Comparison of ENCODE assay signal across 28 cellular contexts in the genomic region with DNA sequence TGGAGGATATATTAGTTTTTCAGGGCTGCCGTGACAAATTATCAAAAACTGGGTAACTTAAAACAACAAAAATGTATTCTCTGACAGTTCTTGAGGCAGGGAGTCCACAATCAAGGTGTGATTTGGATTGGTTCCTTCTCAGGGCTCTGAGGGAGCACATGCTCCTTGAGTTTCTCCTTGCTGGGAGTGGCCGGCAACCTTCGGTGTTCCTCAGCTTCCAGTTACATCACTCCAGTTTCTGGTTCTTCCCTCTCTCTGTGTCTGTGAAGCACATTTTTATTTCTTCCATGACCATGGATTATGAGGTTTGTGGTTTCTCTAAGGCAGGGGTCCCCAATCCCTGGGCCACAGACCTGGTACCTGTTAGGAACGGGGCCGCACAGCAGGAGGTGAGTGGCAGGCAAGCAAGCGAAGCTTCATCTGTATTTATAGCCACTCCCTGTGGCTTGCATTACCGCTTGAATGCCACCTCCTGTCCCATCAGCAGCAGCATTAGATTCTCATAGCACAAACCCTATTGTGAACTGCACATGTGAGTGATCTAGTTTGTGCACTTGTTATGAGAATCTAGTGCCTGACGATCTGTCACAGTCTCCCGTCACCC. TPM values are rescaled to one million over a fixed set of nuclear protein-coding genes. Genes with fewer than 3 reads are reported as not detected.
A peak's percentile ranks its signal among the peaks of the same experiment; 100 is the strongest.
DNase-seq lines count a peak whose midpoint lies in the region; ATAC-seq and TF ChIP-seq lines count a peak whose summit lies in the region.
"Had no signal": no experiment of that assay in that cellular context is flagged by ENCODE, and none has a peak within 500 bp of the region (broad histone marks: within the 10 kb centered on the region; RNA-seq: fewer than 3 reads in every experiment).

No MANE protein-coding gene starts in this region.

- H3K4me3 Mint-ChIP-seq in activated CD4-positive, alpha-beta T cell treated with anti-CD3 and anti-CD28 coated beads, Interleukin-2, amount 10 ng/mL, durations not matched to agents 24 days and 14 days: no peak overlapping the region
- no peak overlapping the region for H3K4me3 Mint-ChIP-seq in WTC11
- H3K4me3 Mint-ChIP-seq: activated naive CD4-positive, alpha-beta T cell treated with anti-CD3 and anti-CD28 coated beads for 36 hours; activated T-cell treated with anti-CD3 and anti-CD28 coated beads, Interleukin-2, amount 50 U/mL, for 72 hours; natural killer cell treated with Interleukin-12 subunit alpha and Interleukin-12 subunit beta and Interleukin-15 and Interleukin-18, amount 100 ng/mL, for 72 hours; T-cell had no signal

- H3K9me3 Mint-ChIP-seq in activated CD4-positive, alpha-beta T cell treated with anti-CD3 and anti-CD28 coated beads, Interleukin-2, amount 10 ng/mL, durations not matched to agents 24 days and 14 days: peaks cover 3% of the 10 kb centered on the region
- no peaks in the 10 kb centered on the region for H3K9me3 Mint-ChIP-seq in WTC11
- H3K9me3 Mint-ChIP-seq: activated naive CD4-positive, alpha-beta T cell treated with anti-CD3 and anti-CD28 coated beads for 36 hours; activated T-cell treated with anti-CD3 and anti-CD28 coated beads, Interleukin-2, amount 50 U/mL, for 72 hours; natural killer cell treated with Interleukin-12 subunit alpha and Interleukin-12 subunit beta and Interleukin-15 and Interleukin-18, amount 100 ng/mL, for 72 hours; T-cell had no signal

- peaks cover 25% of the 10 kb centered on the region for H3K4me1 Mint-ChIP-seq in activated CD4-positive, alpha-beta T cell treated with anti-CD3 and anti-CD28 coated beads, Interleukin-2, amount 10 ng/mL, durations not matched to agents 24 days and 14 days
- peaks cover 8% of the 10 kb centered on the region for H3K4me1 Mint-ChIP-seq in WTC11

- H3K4me3 ChIP-seq in HEK293 (ENCODE audit: low read depth, low read length): no peak overlapping the region
- no peak overlapping the region for H3K4me3 ChIP-seq in foreskin fibroblast (ENCODE audit: low read depth in 1 of 2, low read length in 2 of 2)
- no peak overlapping the region for H3K4me3 ChIP-seq in MG63
- H3K4me3 ChIP-seq: esophagus muscularis mucosa, gastrocnemius medialis, left ventricle myocardium inferior, skin epidermis, upper lobe of right lung had no signal

- CTCF ChIA-PET in HEK293 (lab: Yijun Ruan, JAX) (interaction anchor here (0.6 to 6.6 kb wide), 7 partner anchors 12 to 497 kb away, joined by 3 to 142 read pairs (median 3); no protein-coding TSS in a partner anchor), WTC11 (lab: Charles Lee) (interaction anchor here (1.0 to 1.4 kb wide), 2 partner anchors 115 to 429 kb away, joined by 3 to 10 read pairs; no protein-coding TSS in a partner anchor)

- H3K9me3 ChIP-seq in HEK293 (ENCODE audit: control insufficient read depth, insufficient read depth, low read depth, low read length) (no peaks in the 10 kb centered on the region), MG63 (no peaks in the 10 kb centered on the region)
- H3K9me3 ChIP-seq: esophagus muscularis mucosa, gastrocnemius medialis, left ventricle myocardium inferior, upper lobe of right lung had no signal

- H3K36me3 ChIP-seq in HEK293 (ENCODE audit: control insufficient read depth in 2 of 2, insufficient read depth in 1 of 2, low read length in 2 of 2) (no peaks in the 10 kb centered on the region), MG63 (no peaks in the 10 kb centered on the region)
- H3K36me3 ChIP-seq: brain microvascular endothelial cell, gastrocnemius medialis, upper lobe of right lung had no signal

- peak; percentile 51 for DNase-seq in activated CD4-positive, alpha-beta T cell treated with anti-CD3 and anti-CD28 coated beads, Interleukin-2, amount 10 ng/mL, durations not matched to agents 24 days and 14 days
- DNase-seq in activated CD4-positive, alpha-beta T cell treated with anti-CD3 and anti-CD28 coated beads, Interleukin-2, amount 50 U/mL, for 48 hours: no peak
- DNase-seq in WTC11 (ENCODE audit: low spot score): peak; percentile 22
- DNase-seq in SIG-M5 treated with dmso at 0.1 percent for 504 hours (lab: John Stamatoyannopoulos, UW; ENCODE audit: unreplicated experiment): no peak
- DNase-seq in foreskin fibroblast: no peak
- no peak for DNase-seq in MG63
- DNase-seq: activated CD4-positive, alpha-beta T cell treated with anti-CD3 and anti-CD28 coated beads for 4 hours; activated naive CD4-positive, alpha-beta T cell treated with anti-CD3 and anti-CD28 coated beads for 36 hours; activated T-cell treated with anti-CD3 and anti-CD28 coated beads, Interleukin-2, amount 50 U/mL, for 72 hours; brain microvascular endothelial cell; Calu3; effector memory CD4-positive, alpha-beta T cell; EL; gastrocnemius medialis; hippocampal formation; left ventricle myocardium inferior; midbrain; NCI-H1105 treated with DMSO at 0.1 percent for 48 hours; NCI-H510A treated with DMSO at 0.1 percent for 48 hours; SIG-M5; T-cell; upper lobe of right lung had no signal

- H3K27me3 ChIP-seq in MG63: no peaks in the 10 kb centered on the region
- H3K27me3 ChIP-seq: brain microvascular endothelial cell, esophagus muscularis mucosa, gastrocnemius medialis, upper lobe of right lung had no signal

- no peak for TF ChIP-seq CTCF in HEK293 (tag by site-specific recombination; IDR thresholded peaks at IDR 0.05)
- no peak for TF ChIP-seq CTCF in WTC11 (IDR thresholded peaks at IDR 0.05)
- no peak for TF ChIP-seq CTCF in foreskin fibroblast (IDR thresholded peaks at IDR 0.05; ENCODE audit: low read depth, low read length)

- H3K27ac ChIP-seq in HEK293 (ENCODE audit: extremely low read depth, low read depth, low read length): no peak overlapping the region
- H3K27ac ChIP-seq: brain microvascular endothelial cell, esophagus muscularis mucosa, gastrocnemius medialis, left ventricle myocardium inferior, skin epidermis, upper lobe of right lung had no signal

- H3K4me1 ChIP-seq in HEK293 (ENCODE audit: control insufficient read depth, insufficient read depth, low read length): peaks cover 6% of the 10 kb centered on the region; the same call in 1 of the 2 replicates
- H3K4me1 ChIP-seq: esophagus muscularis mucosa, gastrocnemius medialis, upper lobe of right lung had no signal

- 0 out of 2 replicates have a peak, but pooled peaks have one; percentile 16 for ATAC-seq in WTC11
- no peak for ATAC-seq in GM21529 (IDR thresholded peaks at IDR 0.05; ENCODE audit: unreplicated experiment)
- ATAC-seq: activated T-cell treated with anti-CD3 and anti-CD28 coated beads, Interleukin-2, amount 50 U/mL, for 72 hours; natural killer cell treated with Interleukin-12 subunit alpha and Interleukin-12 subunit beta and Interleukin-15 and Interleukin-18, amount 100 ng/mL, for 72 hours; Panc1; T-cell; upper lobe of right lung had no signal

- intact Hi-C loops in activated CD4-positive, alpha-beta T cell treated with anti-CD3 and anti-CD28 coated beads, Interleukin-2, amount 10 ng/mL, durations not matched to agents 24 days and 14 days (cut with micrococcal nuclease): loop anchor here (10.0 kb wide), 1 partner anchor 1069 kb away; a partner anchor contains a TSS

- H3K27ac Mint-ChIP-seq in activated CD4-positive, alpha-beta T cell treated with anti-CD3 and anti-CD28 coated beads, Interleukin-2, amount 10 ng/mL, durations not matched to agents 24 days and 14 days: no peak overlapping the region
- no peak overlapping the region for H3K27ac Mint-ChIP-seq in WTC11
- H3K27ac Mint-ChIP-seq: activated naive CD4-positive, alpha-beta T cell treated with anti-CD3 and anti-CD28 coated beads for 36 hours; activated T-cell treated with anti-CD3 and anti-CD28 coated beads, Interleukin-2, amount 50 U/mL, for 72 hours; T-cell had no signal

- POLR2A ChIA-PET in HEK293 (lab: Yijun Ruan, JAX): interaction anchor here (1.6 kb wide), 1 partner anchor 25 kb away, joined by 3 read pairs; a partner anchor contains a TSS
- POLR2A ChIA-PET in WTC11 (lab: Charles Lee): no interaction called here

- no peaks in the 10 kb centered on the region for H3K27me3 Mint-ChIP-seq in activated CD4-positive, alpha-beta T cell treated with anti-CD3 and anti-CD28 coated beads, Interleukin-2, amount 10 ng/mL, durations not matched to agents 24 days and 14 days
- H3K27me3 Mint-ChIP-seq in WTC11 (ENCODE audit: low read depth): no peaks in the 10 kb centered on the region
- H3K27me3 Mint-ChIP-seq: natural killer cell treated with Interleukin-12 subunit alpha and Interleukin-12 subunit beta and Interleukin-15 and Interleukin-18, amount 100 ng/mL, for 72 hours; T-cell had no signal

- peaks cover 9% of the 10 kb centered on the region for H3K36me3 Mint-ChIP-seq in activated CD4-positive, alpha-beta T cell treated with anti-CD3 and anti-CD28 coated beads, Interleukin-2, amount 10 ng/mL, durations not matched to agents 24 days and 14 days (ENCODE audit: low read depth)
- H3K36me3 Mint-ChIP-seq in WTC11: no peaks in the 10 kb centered on the region

TF ChIP-seq in HEK293, 187 proteins besides CTCF, POLR2A, EP300 and RAD21 (continues in another document):
- TF ChIP-seq ZNF510 (tag by site-specific recombination; IDR thresholded peaks at IDR 0.05; ENCODE audit: insufficient replicate concordance) (no peak), ZBTB17 (tag by site-specific recombination; IDR thresholded peaks at IDR 0.05) (peak; percentile 76), SCRT2 (tag by site-specific recombination; IDR thresholded peaks at IDR 0.05) (peak; percentile 82), SP3 (tag by site-specific recombination; IDR thresholded peaks at IDR 0.05) (peak; percentile 11; the same call in 1 of the 2 replicates)

TF ChIP-seq in WTC11, 78 proteins besides CTCF, POLR2A, EP300 and RAD21 (continues in another document):
- TF ChIP-seq, protein P1, sequence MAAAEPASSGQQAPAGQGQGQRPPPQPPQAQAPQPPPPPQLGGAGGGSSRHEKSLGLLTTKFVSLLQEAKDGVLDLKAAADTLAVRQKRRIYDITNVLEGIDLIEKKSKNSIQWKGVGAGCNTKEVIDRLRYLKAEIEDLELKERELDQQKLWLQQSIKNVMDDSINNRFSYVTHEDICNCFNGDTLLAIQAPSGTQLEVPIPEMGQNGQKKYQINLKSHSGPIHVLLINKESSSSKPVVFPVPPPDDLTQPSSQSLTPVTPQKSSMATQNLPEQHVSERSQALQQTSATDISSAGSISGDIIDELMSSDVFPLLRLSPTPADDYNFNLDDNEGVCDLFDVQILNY (CRISPR knock-in tag; IDR thresholded peaks at IDR 0.05): no peak

RNA-seq across cellular contexts. Expression of a gene that starts 24.3 kb away (rescaled TPM):
- total RNA-seq in activated CD4-positive, alpha-beta T cell treated with anti-CD3 and anti-CD28 coated beads, Interleukin-2, amount 10 ng/mL, durations not matched to agents 24 days and 14 days: 15.1 and 16.7 TPM in 2 replicates
- 18.4 to 20.3 TPM (median 18.5 TPM) in 3 replicates for total RNA-seq in WTC11 (2021)
- 14.3 and 32.9 TPM in 2 replicates for total RNA-seq in MG63 (2014; rRNA removed; shearing (Covaris generic); ENCODE audit: low replicate concordance)

RNA-seq across cellular contexts. Expression of a gene that starts 26.2 kb away (rescaled TPM):
- 4.7 and 6.0 TPM in 2 replicates for total RNA-seq in activated CD4-positive, alpha-beta T cell treated with anti-CD3 and anti-CD28 coated beads, Interleukin-2, amount 10 ng/mL, durations not matched to agents 24 days and 14 days
- total RNA-seq in WTC11 (2021): 17.8 to 19.8 TPM (median 18.0 TPM) in 3 replicates
- 6.7 and 12.2 TPM in 2 replicates for total RNA-seq in MG63 (2014; rRNA removed; shearing (Covaris generic); ENCODE audit: low replicate concordance)

Comparison
In these comparisons a context has a peak if more than half of its experiments do, and no peak if none do; other contexts are left out.
1. DNase-seq: peak in activated CD4-positive, alpha-beta T cell treated with anti-CD3 and anti-CD28 coated beads, Interleukin-2, amount 10 ng/mL, durations not matched to agents 24 days and 14 days (single experiment) and WTC11 (single experiment); none in activated CD4-positive, alpha-beta T cell treated with anti-CD3 and anti-CD28 coated beads, Interleukin-2, amount 50 U/mL, for 48 hours (0 of 2), SIG-M5 treated with dmso at 0.1 percent for 504 hours (single experiment), foreskin fibroblast (0 of 2) and MG63 (single experiment).